ENCODE assay signal across 14 cellular contexts in the genomic region with DNA sequence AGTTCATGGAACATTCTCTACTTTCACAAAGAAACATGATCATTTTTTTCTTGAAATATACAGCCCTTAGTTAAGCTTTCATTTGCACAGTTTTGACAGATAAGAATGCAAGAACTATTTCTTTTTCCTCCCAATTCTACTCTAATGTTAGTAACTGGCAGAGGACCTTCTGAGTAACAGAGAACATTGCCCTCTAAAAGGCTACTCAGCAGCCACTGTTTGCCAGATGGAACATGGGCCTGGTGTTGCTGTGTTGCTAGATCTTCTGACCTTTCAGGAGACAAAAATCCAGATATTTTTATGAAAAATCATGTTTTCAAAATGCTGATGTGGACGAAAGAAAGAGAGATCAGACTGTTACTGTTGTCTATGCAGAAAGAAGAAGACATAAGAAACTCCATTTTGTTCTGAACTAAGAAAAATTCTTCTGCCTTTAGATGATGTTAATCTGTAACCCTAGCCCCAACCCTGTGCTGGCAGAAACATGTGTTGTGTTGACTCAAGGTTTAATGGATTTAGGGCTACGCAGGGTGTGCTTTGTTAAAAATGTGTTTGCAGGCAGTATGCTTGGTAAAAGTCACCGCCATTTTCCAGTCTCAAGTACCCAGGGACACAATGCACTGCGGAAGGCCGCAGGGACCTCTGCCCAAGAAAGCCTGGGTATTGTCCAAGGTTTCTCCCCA. TPM values are rescaled to one million over a fixed set of nuclear protein-coding genes. Genes with fewer than 3 reads are reported as not detected.
DNase-seq lines count a peak whose midpoint lies in the region; ATAC-seq and TF ChIP-seq lines count a peak whose summit lies in the region.
"Had no signal": no experiment of that assay in that cellular context is flagged by ENCODE, and none has a peak within 500 bp of the region (broad histone marks: within the 10 kb centered on the region; RNA-seq: fewer than 3 reads in every experiment).

No MANE protein-coding gene starts in this region.

- H3K9me3 Mint-ChIP-seq in MCF 10A (ENCODE audit: unreplicated experiment) (peaks cover 7% of the 10 kb centered on the region), type B pancreatic cell (peaks cover 10% of the 10 kb centered on the region)

- ATAC-seq in HG03520 (IDR thresholded peaks at IDR 0.05; ENCODE audit: unreplicated experiment) (no peak), HG03025 (IDR thresholded peaks at IDR 0.05; ENCODE audit: low FRiP score, unreplicated experiment) (no peak)
- ATAC-seq: left cardiac atrium had no signal

- H3K36me3 Mint-ChIP-seq in MCF 10A (ENCODE audit: insufficient read depth, unreplicated experiment) (peaks cover 1% of the 10 kb centered on the region), type B pancreatic cell (peaks cover 18% of the 10 kb centered on the region)

- no peak for DNase-seq in MCF 10A (ENCODE audit: unreplicated experiment)
- no peak for DNase-seq in breast epithelium (ENCODE audit: low spot score in 2 of 2)
- peak; percentile 53 for DNase-seq in adipocyte (ENCODE audit: low read depth)
- DNase-seq in left kidney (ENCODE audit: low read depth, low spot score) = peak; percentile 6
- no peak for DNase-seq in type B pancreatic cell (ENCODE audit: extremely low spot score, unreplicated experiment)
- DNase-seq in effector memory CD4-positive, alpha-beta T cell = no peak
- DNase-seq: effector CD4-positive, alpha-beta T cell; left cardiac atrium; NCI-H1694 treated with DMSO at 0.1 percent for 48 hours; SIG-M5; spleen had no signal

- H3K4me1 Mint-ChIP-seq in MCF 10A (ENCODE audit: insufficient read depth, unreplicated experiment) (peaks cover 38% of the 10 kb centered on the region), type B pancreatic cell (ENCODE audit: unreplicated experiment) (peaks cover 26% of the 10 kb centered on the region)

- H3K27me3 ChIP-seq in breast epithelium = no peaks in the 10 kb centered on the region
- no peaks in the 10 kb centered on the region for H3K27me3 ChIP-seq in adipocyte (replicated peaks; ENCODE audit: control insufficient read depth, insufficient read depth, low read length)
- H3K27me3 ChIP-seq in effector memory CD4-positive, alpha-beta T cell (replicated peaks; ENCODE audit: control insufficient read depth, insufficient read depth, low read length, poor library complexity, severe bottlenecking) = no peaks in the 10 kb centered on the region
- H3K27me3 ChIP-seq: BLaER1 treated with 17β-estradiol and CSF1 and Interleukin-3, amounts not matched to agents 10 nM and 100 nM; spleen had no signal

- TF ChIP-seq CTCF in MCF 10A (IDR thresholded peaks at IDR 0.05; ENCODE audit: unreplicated experiment) = no peak
- TF ChIP-seq CTCF in breast epithelium (IDR thresholded peaks at IDR 0.05) = no peak
- TF ChIP-seq CTCF in type B pancreatic cell (conservative IDR thresholded peaks at IDR 0.05) = no peak

- H3K4me3 ChIP-seq in breast epithelium = no peak overlapping the region
- peak overlapping the region; percentile 49 for H3K4me3 ChIP-seq in adipocyte (ENCODE audit: low read length)
- H3K4me3 ChIP-seq in effector memory CD4-positive, alpha-beta T cell (ENCODE audit: insufficient read depth, low read depth, low read length, poor library complexity, severe bottlenecking) = no peak overlapping the region

- H3K4me1 ChIP-seq in breast epithelium = peaks cover 0 to 13% of the 10 kb centered on the region in 2 donors
- peaks cover 43% of the 10 kb centered on the region for H3K4me1 ChIP-seq in adipocyte (ENCODE audit: control insufficient read depth, insufficient read depth, low read length)
- peaks cover 25% of the 10 kb centered on the region for H3K4me1 ChIP-seq in effector memory CD4-positive, alpha-beta T cell (ENCODE audit: control insufficient read depth, insufficient read depth, low read length, poor library complexity, severe bottlenecking)

- POLR2A ChIA-PET in MCF 10A (lab: Yijun Ruan, JAX) = interaction anchor here (1.2 to 2.7 kb wide), 6 partner anchors 11 to 241 kb away, joined by 4 to 23 read pairs (median 8); a partner anchor contains a TSS

- BruUV-seq in MCF 10A (replicated peaks; lab: Mats Ljungman, UMichigan) = no TSS peak

- CTCF ChIA-PET in MCF 10A (lab: Yijun Ruan, JAX) = interaction anchor here (0.7 to 2.5 kb wide), 7 partner anchors 43 to 732 kb away, joined by 3 to 11 read pairs (median 3); no protein-coding TSS in a partner anchor

- no peak overlapping the region for H3K27ac ChIP-seq in breast epithelium
- H3K27ac ChIP-seq in effector memory CD4-positive, alpha-beta T cell (ENCODE audit: insufficient read depth, low read length, poor library complexity, severe bottlenecking) = no peak overlapping the region

- H3K9ac ChIP-seq in adipocyte (ENCODE audit: low read length) = peak overlapping the region; percentile 93

- peak overlapping the region; percentile 8 for H3K4me3 Mint-ChIP-seq in MCF 10A (ENCODE audit: unreplicated experiment)
- peak overlapping the region; percentile 82 for H3K4me3 Mint-ChIP-seq in type B pancreatic cell

- intact Hi-C loops in MCF 10A (cut with micrococcal nuclease) = no loop called here
- intact Hi-C loops in breast epithelium (cut with DNase I; ENCODE audit: low total_unique reads) = no loop called here

- H3K27ac Mint-ChIP-seq in MCF 10A (ENCODE audit: low read depth, unreplicated experiment) = peak overlapping the region; percentile 81
- H3K27ac Mint-ChIP-seq in type B pancreatic cell = peak overlapping the region; percentile 85

- H3K9me3 ChIP-seq in breast epithelium = peaks cover 9 to 10% of the 10 kb centered on the region in 2 donors
- H3K9me3 ChIP-seq in adipocyte (ENCODE audit: control insufficient read depth, low read length) = no peaks in the 10 kb centered on the region
- H3K9me3 ChIP-seq in effector memory CD4-positive, alpha-beta T cell (ENCODE audit: control insufficient read depth, low read length) = no peaks in the 10 kb centered on the region

- no peaks in the 10 kb centered on the region for H3K36me3 ChIP-seq in breast epithelium
- H3K36me3 ChIP-seq in adipocyte (ENCODE audit: control insufficient read depth, insufficient read depth, low read length, severe bottlenecking) = no peaks in the 10 kb centered on the region
- H3K36me3 ChIP-seq in effector memory CD4-positive, alpha-beta T cell (ENCODE audit: control insufficient read depth, insufficient read depth, low read length) = peaks cover 9% of the 10 kb centered on the region

- no peak for TF ChIP-seq POLR2A in breast epithelium (IDR thresholded peaks at IDR 0.05)

- H3K27me3 Mint-ChIP-seq in MCF 10A (ENCODE audit: insufficient read depth, unreplicated experiment) = no peaks in the 10 kb centered on the region
- H3K27me3 Mint-ChIP-seq in type B pancreatic cell = no peaks in the 10 kb centered on the region

RNA-seq across cellular contexts. Expression of a gene that starts 2.9 kb away (rescaled TPM):
- total RNA-seq in MCF 10A (2022) = 502 and 563 TPM in 2 replicates
- 100 to 1,000 TPM; 250 to 691 (median 267) TPM for total RNA-seq in breast epithelium
- 333 and 411 TPM in 2 replicates for total RNA-seq in type B pancreatic cell (ENCODE audit: low replicate concordance)

Comparison
In these comparisons a context has a peak if more than half of its experiments do, and no peak if none do; other contexts are left out.
1. DNase-seq: peak in adipocyte (single experiment) and left kidney (single experiment); none in MCF 10A (single experiment), breast epithelium (0 of 2), type B pancreatic cell (single experiment) and effector memory CD4-positive, alpha-beta T cell (0 of 3).